8 cellular contexts compared by ENCODE assay signal in the genomic region with DNA sequence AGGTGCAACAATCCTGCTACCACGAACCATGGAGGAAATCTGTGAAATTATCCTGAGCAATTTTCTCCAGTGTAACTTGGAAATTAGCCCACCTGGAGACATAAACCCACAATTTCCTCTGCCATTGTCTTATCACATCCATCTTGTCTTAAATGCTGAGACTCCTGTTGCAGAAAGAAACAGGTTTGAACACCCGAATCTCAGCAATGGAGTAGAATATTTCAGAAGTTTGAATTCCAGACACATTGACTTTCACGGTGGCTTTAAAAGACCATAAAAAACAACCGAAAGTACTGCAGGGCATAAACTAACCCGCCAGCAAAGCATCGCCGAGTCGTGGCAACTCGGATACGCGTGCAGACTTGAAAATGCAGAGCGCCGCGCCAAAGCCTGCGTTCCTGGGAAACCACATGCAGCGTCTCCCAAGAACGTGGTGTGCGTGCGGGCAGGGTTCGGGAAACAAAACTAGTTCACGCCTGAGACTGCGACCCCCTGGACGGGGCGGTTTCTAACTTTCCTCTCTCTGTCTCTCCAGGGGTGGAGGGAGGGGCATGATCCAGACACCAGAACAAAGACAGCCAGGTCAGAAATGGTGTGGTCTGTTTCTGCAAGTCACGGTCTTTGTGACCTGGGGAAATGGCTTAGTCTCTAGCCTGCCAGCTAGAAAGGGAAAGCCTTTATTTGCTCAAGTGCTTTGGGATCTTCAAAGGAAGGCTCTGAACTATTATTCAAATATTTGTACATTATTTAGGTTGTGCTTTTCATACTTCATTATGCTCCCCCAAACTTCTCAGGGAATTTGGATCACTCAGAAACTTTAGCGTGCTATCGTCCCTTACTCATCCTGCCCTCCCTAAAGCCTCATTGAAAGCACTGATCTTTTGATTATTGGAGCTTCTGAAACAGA. TPM values are rescaled to one million over a fixed set of nuclear protein-coding genes. Genes with fewer than 3 reads are reported as not detected.
DNase-seq lines count a peak whose midpoint lies in the region; ATAC-seq and TF ChIP-seq lines count a peak whose summit lies in the region.

No MANE protein-coding gene starts in this region.

- ATAC-seq in HG02970 (IDR thresholded peaks at IDR 0.05; ENCODE audit: low FRiP score, unreplicated experiment), result no peak

- H3F3A ChIP-seq in Loucy (ENCODE audit: low read depth), result no peaks in the 10 kb centered on the region

- no peak for TF ChIP-seq CTCF in Loucy (conservative IDR thresholded peaks at IDR 0.05; ENCODE audit: low read length)
- TF ChIP-seq CTCF in astrocyte of the spinal cord (IDR thresholded peaks at IDR 0.05; ENCODE audit: low read depth, low read length), result no peak

- peak overlapping the region; percentile 73 for H3K4me3 ChIP-seq in Loucy (ENCODE audit: low read length, poor library complexity, severe bottlenecking)
- H3K4me3 ChIP-seq in astrocyte of the spinal cord (ENCODE audit: low read depth, low read length), result peak overlapping the region; percentile 49
- peak overlapping the region; percentile 41 for H3K4me3 ChIP-seq in iPS-18c (ENCODE audit: insufficient read depth, low read depth, low read length)
- peak overlapping the region; percentile 74 to 76 (median 75) for H3K4me3 ChIP-seq in skeletal muscle tissue (ENCODE audit: low read length in 3 of 3)

- H3K9me3 ChIP-seq in Loucy (ENCODE audit: insufficient read depth, low read depth, low read length), result no peaks in the 10 kb centered on the region
- H3K9me3 ChIP-seq in iPS-18c (ENCODE audit: control insufficient read depth, insufficient read depth, low read length), result no peaks in the 10 kb centered on the region
- no peaks in the 10 kb centered on the region for H3K9me3 ChIP-seq in skeletal muscle tissue (ENCODE audit: control insufficient read depth in 3 of 3, low read length in 3 of 3)

- no peaks in the 10 kb centered on the region for H3K9me2 ChIP-seq in Loucy (replicated peaks; ENCODE audit: low read depth, low read length)

- H3K36me3 ChIP-seq in Loucy (ENCODE audit: insufficient read depth, low read length), result no peaks in the 10 kb centered on the region
- H3K36me3 ChIP-seq in skeletal muscle tissue (ENCODE audit: control insufficient read depth in 3 of 3, insufficient read depth in 3 of 3, low read length in 3 of 3), result no peaks in the 10 kb centered on the region

- H3K9ac ChIP-seq in Loucy (ENCODE audit: low read depth, low read length, poor library complexity, severe bottlenecking) (peak overlapping the region; percentile 67), skeletal muscle tissue (ENCODE audit: low read depth in 1 of 3, low read length in 3 of 3) (peak overlapping the region; percentile 58 to 73 (median 62))

- H2AFZ ChIP-seq in Loucy (ENCODE audit: low read length), result peak overlapping the region; percentile 91

- DNase-seq in ELR (ENCODE audit: low read depth) (peak; percentile 52), astrocyte of the spinal cord (ENCODE audit: low read depth, low spot score) (peak; percentile 71), NAMALWA (ENCODE audit: low spot score) (no peak)
- no peak for DNase-seq in activated CD4-positive, CD25-positive, alpha-beta regulatory T cell (lab: John Stamatoyannopoulos, UW)

- H3K27me3 ChIP-seq in Loucy (ENCODE audit: insufficient read depth, low read length, poor library complexity, severe bottlenecking), result no peaks in the 10 kb centered on the region
- H3K27me3 ChIP-seq in skeletal muscle tissue (ENCODE audit: control insufficient read depth in 3 of 3, insufficient read depth in 3 of 3, low read length in 3 of 3), result peaks cover 0 to 10% (median 4%) of the 10 kb centered on the region in 3 donors

- H3K4me1 ChIP-seq in Loucy (ENCODE audit: insufficient read depth, low read length, poor library complexity, severe bottlenecking) (peaks cover 6% of the 10 kb centered on the region), skeletal muscle tissue (ENCODE audit: control insufficient read depth in 3 of 3, insufficient read depth in 3 of 3, low read length in 3 of 3) (peaks cover 5 to 8% (median 6%) of the 10 kb centered on the region in 3 donors)

- peak overlapping the region; percentile 70 for H3K4me2 ChIP-seq in Loucy (ENCODE audit: low read depth, low read length, poor library complexity, severe bottlenecking)

- H3K27ac ChIP-seq in skeletal muscle tissue (ENCODE audit: low read depth, low read length), result no peak overlapping the region

- H4K20me1 ChIP-seq in Loucy (ENCODE audit: insufficient read depth, low read length, poor library complexity, severe bottlenecking), result no peaks in the 10 kb centered on the region

- in situ Hi-C loops in astrocyte of the spinal cord (cut with HindIII; ENCODE audit: low sequenced_read_pairs), result no loop called here

- H3K79me2 ChIP-seq in Loucy (ENCODE audit: insufficient read depth, low read length), result no peaks in the 10 kb centered on the region

RNA-seq across cellular contexts. Expression of gene KCTD1, which starts 26.9 kb away (rescaled TPM):
- 3.7 TPM for total RNA-seq in skeletal muscle tissue

Comparison
In these comparisons a context has a peak if more than half of its experiments do, and no peak if none do; other contexts are left out.
1. DNase-seq: peak in ELR (single experiment) and astrocyte of the spinal cord (single experiment); none in NAMALWA (single experiment) and activated CD4-positive, CD25-positive, alpha-beta regulatory T cell (0 of 4).
2. Peak in every context shown above with its lines, with median percentiles within 50 percentile points of each other: H3K4me3 ChIP-seq.